In genomic region chr16:87165885-87166284, GRCh38 we compare ENCODE assay signal across 13 cellular contexts.
DNase-seq lines count a peak whose midpoint lies in the region; ATAC-seq and TF ChIP-seq lines count a peak whose summit lies in the region.
"Had no signal": no experiment of that assay in that cellular context is flagged by ENCODE, and none has a peak within 500 bp of the region (broad histone marks: within the 10 kb centered on the region; RNA-seq: fewer than 3 reads in every experiment).

No MANE protein-coding gene starts in this region.

- no peaks in the 10 kb centered on the region for H4K20me1 ChIP-seq in neural progenitor cell (ENCODE audit: low read depth)
- H4K20me1 ChIP-seq: BLaER1 treated with 17β-estradiol and CSF1 and Interleukin-3, amounts not matched to agents 10 nM and 100 nM had no signal

- no peaks in the 10 kb centered on the region for H3K27me3 ChIP-seq in neural progenitor cell
- H3K27me3 ChIP-seq in aorta (ENCODE audit: control insufficient read depth in 1 of 2, insufficient read depth in 2 of 2, low read length in 1 of 2), result no peaks in the 10 kb centered on the region
- H3K27me3 ChIP-seq: BLaER1 treated with 17β-estradiol and CSF1 and Interleukin-3, amounts not matched to agents 10 nM and 100 nM had no signal

- no peaks in the 10 kb centered on the region for H3K9me3 Mint-ChIP-seq in neural progenitor cell

- no peaks in the 10 kb centered on the region for H3K9me3 ChIP-seq in neural progenitor cell (ENCODE audit: low read depth)
- no peaks in the 10 kb centered on the region for H3K9me3 ChIP-seq in aorta (ENCODE audit: control insufficient read depth, low read length)
- H3K9me3 ChIP-seq: BLaER1 treated with 17β-estradiol and CSF1 and Interleukin-3, amounts not matched to agents 10 nM and 100 nM had no signal

- H3K36me3 ChIP-seq in neural progenitor cell (no peaks in the 10 kb centered on the region), aorta (ENCODE audit: control insufficient read depth in 1 of 2, insufficient read depth in 2 of 2, low read length in 1 of 2) (no peaks in the 10 kb centered on the region)
- H3K36me3 ChIP-seq: BLaER1 treated with 17β-estradiol and CSF1 and Interleukin-3, amounts not matched to agents 10 nM and 100 nM had no signal

- H3F3A ChIP-seq in neural progenitor cell (ENCODE audit: low read depth), result no peaks in the 10 kb centered on the region

- H3K27ac ChIP-seq in neural progenitor cell, result no peak overlapping the region
- H3K27ac ChIP-seq in aorta (ENCODE audit: low read depth in 1 of 2, low read length in 2 of 2), result no peak overlapping the region
- H3K27ac ChIP-seq: BLaER1 treated with 17β-estradiol and CSF1 and Interleukin-3, amounts not matched to agents 10 nM and 100 nM had no signal

- H3K4me3 Mint-ChIP-seq in neural progenitor cell, result no peak overlapping the region
- H3K4me3 Mint-ChIP-seq: CD4-positive, CD25-positive, alpha-beta regulatory T cell had no signal

- no peaks in the 10 kb centered on the region for H3K36me3 Mint-ChIP-seq in neural progenitor cell
- H3K36me3 Mint-ChIP-seq: CD4-positive, CD25-positive, alpha-beta regulatory T cell had no signal

- TF ChIP-seq CTCF in neural progenitor cell (IDR thresholded peaks at IDR 0.05), result no peak

- H3K27me3 Mint-ChIP-seq in neural progenitor cell (ENCODE audit: insufficient read depth, low read depth), result peaks cover 10% of the 10 kb centered on the region

- intact Hi-C loops in aorta (cut with DNase I), result no loop called here

- no peak overlapping the region for H3K4me2 ChIP-seq in neural progenitor cell
- H3K4me2 ChIP-seq: BLaER1 treated with 17β-estradiol and CSF1 and Interleukin-3, amounts not matched to agents 10 nM and 100 nM had no signal

- no peaks in the 10 kb centered on the region for H3K79me2 ChIP-seq in neural progenitor cell (ENCODE audit: low read depth)

- H3K4me3 ChIP-seq in neural progenitor cell (no peak overlapping the region), aorta (ENCODE audit: low read length in 2 of 2) (no peak overlapping the region)
- H3K4me3 ChIP-seq: BLaER1 treated with 17β-estradiol and CSF1 and Interleukin-3, amounts not matched to agents 10 nM and 100 nM; GM12878 had no signal

- DNase-seq in NCI-H524 (lab: John Stamatoyannopoulos, UW), result peak; percentile 4 to 67
- DNase-seq in fibroblast of gingiva (ENCODE audit: low read depth), result peak; percentile 60
- no peak for DNase-seq in neural progenitor cell (ENCODE audit: low spot score)
- no peak for DNase-seq in aorta
- no peak for DNase-seq in DMS153 (lab: John Stamatoyannopoulos, UW)
- no peak for DNase-seq in NCI-H1930 (lab: John Stamatoyannopoulos, UW)
- DNase-seq in RPMI8226, result no peak
- DNase-seq: ACHN; CD4-positive, CD25-positive, alpha-beta regulatory T cell; IMR-90 had no signal

- WGBS in aorta, 2 donors, result 67% methylated on average over 9 of the region's 9 CpGs

- H3K4me1 ChIP-seq in neural progenitor cell, result no peaks in the 10 kb centered on the region
- no peaks in the 10 kb centered on the region for H3K4me1 ChIP-seq in aorta (ENCODE audit: control insufficient read depth in 1 of 2, insufficient read depth in 2 of 2, low read length in 2 of 2)

- H2AFZ ChIP-seq in neural progenitor cell (replicated peaks), result no peak overlapping the region

- peak; percentile 15 for ATAC-seq in aorta (ENCODE audit: low FRiP score)
- ATAC-seq: GM12878, HCT116 had no signal

- no peak overlapping the region for H3K27ac Mint-ChIP-seq in neural progenitor cell
- H3K27ac Mint-ChIP-seq: CD4-positive, CD25-positive, alpha-beta regulatory T cell had no signal

- H3K9ac ChIP-seq in neural progenitor cell, result peak overlapping the region; percentile 2
- H3K9ac ChIP-seq: BLaER1 treated with 17β-estradiol and CSF1 and Interleukin-3, amounts not matched to agents 10 nM and 100 nM had no signal

- peaks cover 2% of the 10 kb centered on the region for H3K4me1 Mint-ChIP-seq in neural progenitor cell

Comparison
In these comparisons a context has a peak if more than half of its experiments do, and no peak if none do; other contexts are left out.
1. DNase-seq: peak in NCI-H524 (2 of 2) and fibroblast of gingiva (single experiment); none in neural progenitor cell (single experiment), aorta (0 of 2), DMS153 (single experiment), NCI-H1930 (0 of 2) and RPMI8226 (single experiment).